In genomic region chr7:92246363-92247101, GRCh38 we compare ENCODE assay signal across 8 cellular contexts. TPM values are rescaled to one million over a fixed set of nuclear protein-coding genes. Genes with fewer than 3 reads are reported as not detected.
A peak's percentile ranks its signal among the peaks of the same experiment; 100 is the strongest.
DNase-seq lines count a peak whose midpoint lies in the region; ATAC-seq and TF ChIP-seq lines count a peak whose summit lies in the region.

No MANE protein-coding gene starts in this region.

- H3K27ac Mint-ChIP-seq in immature natural killer cell, result peak overlapping the region; percentile 90 to 100 (median 94)

- H4K20me1 ChIP-seq in DOHH2 (ENCODE audit: control insufficient read depth, insufficient read depth, low read depth, low read length), result peaks cover 4% of the 10 kb centered on the region; the same call in 1 of the 2 replicates

- no peak for TF ChIP-seq CTCF in DOHH2 (IDR thresholded peaks at IDR 0.05; ENCODE audit: low read depth, low read length, poor library complexity, severe bottlenecking)
- TF ChIP-seq CTCF in breast epithelium (IDR thresholded peaks at IDR 0.05), result no peak

- H3K4me2 ChIP-seq in DOHH2 (ENCODE audit: low read length), result peak overlapping the region; percentile 98

- H3K27me3 ChIP-seq in DOHH2 (ENCODE audit: control insufficient read depth, low read length), result no peaks in the 10 kb centered on the region
- no peaks in the 10 kb centered on the region for H3K27me3 ChIP-seq in SJSA1 (replicated peaks)
- H3K27me3 ChIP-seq in breast epithelium, result no peaks in the 10 kb centered on the region

- no peaks in the 10 kb centered on the region for H3F3A ChIP-seq in DOHH2 (ENCODE audit: control insufficient read depth, insufficient read depth)

- DNase-seq in SJSA1 (ENCODE audit: low read depth in 1 of 2, low spot score in 2 of 2) (peak; percentile 43 to 44), breast epithelium (ENCODE audit: low spot score in 2 of 2) (no peak), immature natural killer cell (peak; percentile 58 to 66 (median 63)), DMS153 (lab: John Stamatoyannopoulos, UW) (no peak)

- H3K36me3 ChIP-seq in DOHH2 (ENCODE audit: control insufficient read depth, low read length) (peaks cover 35% of the 10 kb centered on the region), SJSA1 (peaks cover 27% of the 10 kb centered on the region), breast epithelium (no peaks in the 10 kb centered on the region)

- H3K4me3 Mint-ChIP-seq in immature natural killer cell, result peak overlapping the region; percentile 90 to 100 (median 99)

- peaks cover 9 to 25% (median 13%) of the 10 kb centered on the region in 3 donors for H3K27me3 Mint-ChIP-seq in immature natural killer cell (ENCODE audit: low read depth in 3 of 3)

- no peaks in the 10 kb centered on the region for H3K9me2 ChIP-seq in DOHH2 (replicated peaks; ENCODE audit: control insufficient read depth, low read length)

- peaks cover 33% of the 10 kb centered on the region for H3K4me1 ChIP-seq in DOHH2 (ENCODE audit: control insufficient read depth, low read length)
- H3K4me1 ChIP-seq in SJSA1 (replicated peaks), result peaks cover 13% of the 10 kb centered on the region
- peaks cover 0 to 11% of the 10 kb centered on the region in 2 donors for H3K4me1 ChIP-seq in breast epithelium

- ATAC-seq in GM19452 (IDR thresholded peaks at IDR 0.05; ENCODE audit: unreplicated experiment) (peak; percentile 20), HG03442 (IDR thresholded peaks at IDR 0.05; ENCODE audit: unreplicated experiment) (peak; percentile 25)

- H3K4me1 Mint-ChIP-seq in immature natural killer cell, result peaks cover 48 to 65% of the 10 kb centered on the region in 2 donors

- H3K36me3 Mint-ChIP-seq in immature natural killer cell, result no peaks in the 10 kb centered on the region

- peak overlapping the region; percentile 96 for H3K4me3 ChIP-seq in DOHH2 (ENCODE audit: low read length)
- H3K4me3 ChIP-seq in SJSA1, result peak overlapping the region; percentile 87
- H3K4me3 ChIP-seq in breast epithelium, result peak overlapping the region; percentile 95 to 98 (median 96)
- peak overlapping the region; percentile 84 to 93 (median 90) for H3K4me3 ChIP-seq in skin epidermis

- no peak for TF ChIP-seq POLR2A in breast epithelium (IDR thresholded peaks at IDR 0.05)

- H3K27ac ChIP-seq in DOHH2 (ENCODE audit: low read depth, low read length) (peak overlapping the region; percentile 74), SJSA1 (peak overlapping the region; percentile 89), breast epithelium (peak overlapping the region; percentile 94 to 98), skin epidermis (peak overlapping the region; percentile 77 to 97 (median 92))

- peaks cover 89% of the 10 kb centered on the region for H3K79me2 ChIP-seq in DOHH2 (ENCODE audit: control insufficient read depth, low read length)

- H3K9me3 ChIP-seq in DOHH2 (ENCODE audit: control insufficient read depth, insufficient read depth, low read length), result no peaks in the 10 kb centered on the region
- no peaks in the 10 kb centered on the region for H3K9me3 ChIP-seq in SJSA1 (replicated peaks)
- H3K9me3 ChIP-seq in breast epithelium, result no peaks in the 10 kb centered on the region

- intact Hi-C loops in breast epithelium (cut with DNase I; ENCODE audit: low total_unique reads), result no loop called here

- H3K9me3 Mint-ChIP-seq in immature natural killer cell, result no peaks in the 10 kb centered on the region

RNA-seq across cellular contexts. Expression of gene ANKIB1, which starts 0.8 kb away (rescaled TPM):
- 34.7 and 45.6 TPM in 2 replicates for total RNA-seq in SJSA1 (2014; rRNA removed; shearing (Covaris generic))
- total RNA-seq in breast epithelium, result 10 to 100 TPM; 51.8 to 61.3 (median 54.2) TPM
- 10 to 100 TPM in 2 of 3 donors, 1 to 10 TPM in 1; 9.6 to 18.6 (median 13.4) TPM for polyA plus RNA-seq in immature natural killer cell

RNA-seq across cellular contexts. Expression of gene KRIT1, which starts 0.8 kb away (rescaled TPM):
- 35.0 and 42.0 TPM in 2 replicates for total RNA-seq in SJSA1 (2014; rRNA removed; shearing (Covaris generic))
- 10 to 100 TPM; 64.6 to 95.7 (median 74.6) TPM for total RNA-seq in breast epithelium
- polyA plus RNA-seq in immature natural killer cell, result 10 to 100 TPM in 1 of 3 donors, 1 to 10 TPM in 2; 7.0 to 21.3 (median 7.4) TPM

Comparison
In these comparisons a context has a peak if more than half of its experiments do, and no peak if none do; other contexts are left out.
1. DNase-seq: peak in SJSA1 (2 of 2) and immature natural killer cell (3 of 3); none in breast epithelium (0 of 2) and DMS153 (single experiment).
2. Peak in every context shown above with its lines, with median percentiles within 50 percentile points of each other: H3K27ac ChIP-seq and H3K4me3 ChIP-seq.